Comparison of ENCODE assay signal across 8 cellular contexts in the genomic region with DNA sequence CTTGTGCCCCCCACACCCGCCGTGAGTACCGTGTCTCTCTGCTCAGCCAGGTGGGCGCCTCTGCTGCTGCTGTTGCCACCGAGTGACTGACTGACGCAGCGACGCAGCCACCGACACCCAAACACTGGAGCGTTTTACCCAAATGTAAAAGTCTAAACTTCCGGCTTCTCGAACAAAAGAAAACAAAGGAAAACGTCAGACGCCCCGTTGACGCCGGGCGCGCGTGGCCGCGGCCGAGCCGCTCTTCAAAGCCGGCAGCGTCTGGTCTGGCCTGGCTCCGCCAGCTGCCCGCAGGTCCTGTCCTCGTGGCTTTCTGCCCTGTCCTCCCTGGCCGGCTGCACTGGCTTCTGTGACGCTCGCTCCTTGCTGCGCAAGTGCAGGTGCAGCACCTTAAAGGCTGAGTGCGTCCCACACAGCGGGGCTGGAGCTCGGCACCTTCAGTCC. TPM values are rescaled to one million over a fixed set of nuclear protein-coding genes. Genes with fewer than 3 reads are reported as not detected.
A peak's percentile ranks its signal among the peaks of the same experiment; 100 is the strongest.
DNase-seq lines count a peak whose midpoint lies in the region; ATAC-seq, FAIRE-seq and TF ChIP-seq lines count a peak whose summit lies in the region.

No MANE protein-coding gene starts in this region.

- H3K27ac ChIP-seq in A549 = peak overlapping the region; percentile 60 to 85
- H3K27ac ChIP-seq in OCI-LY3 (ENCODE audit: low read length) = no peak overlapping the region
- peak overlapping the region; percentile 68 to 80 (median 74) for H3K27ac ChIP-seq in pancreas
- H3K27ac ChIP-seq in tibial nerve = peak overlapping the region in 3 of 4 donors; percentile 28 to 94 (median 72)

- TF ChIP-seq EP300 in A549 (IDR thresholded peaks at IDR 0.05) (no peak), tibial nerve (IDR thresholded peaks at IDR 0.05) (no peak)

- no peaks in the 10 kb centered on the region for H3K79me2 ChIP-seq in OCI-LY3 (ENCODE audit: low read length)

- 0 out of 3 replicates have a peak, but pooled peaks cover 3% of the 10 kb centered on the region for H3K4me1 ChIP-seq in A549
- peaks cover 3% of the 10 kb centered on the region; the same call in 1 of the 2 replicates for H3K4me1 ChIP-seq in OCI-LY3 (ENCODE audit: low read length)
- no peaks in the 10 kb centered on the region for H3K4me1 ChIP-seq in pancreas
- peaks cover 0 to 18% (median 6%) of the 10 kb centered on the region in 4 donors for H3K4me1 ChIP-seq in tibial nerve

- H3K9me3 ChIP-seq in A549 (no peaks in the 10 kb centered on the region), OCI-LY3 (ENCODE audit: insufficient read depth, low read length) (no peaks in the 10 kb centered on the region), pancreas (no peaks in the 10 kb centered on the region), tibial nerve (no peaks in the 10 kb centered on the region)

- no peak for TF ChIP-seq RAD21 in A549 (conservative IDR thresholded peaks at IDR 0.05 in 1 of 2, IDR thresholded peaks at IDR 0.05 in 1 of 2)

- TF ChIP-seq POLR2A in A549 (IDR thresholded peaks at IDR 0.05; ENCODE audit: low read length) = no peak
- TF ChIP-seq POLR2A in tibial nerve (IDR thresholded peaks at IDR 0.05) = no peak

- DNase-seq in A549 (ENCODE audit: low read depth in 1 of 2, low spot score in 1 of 2) (peak in 1 of 2 experiments; percentile 26), glomerular visceral epithelial cell (ENCODE audit: extremely low spot score) (peak; percentile 33), pancreas (peak; percentile 75 to 93 (median 80)), tibial nerve (ENCODE audit: low spot score in 2 of 2) (no peak)
- peak; percentile 87 for DNase-seq in activated effector memory CD4-positive, alpha-beta T cell treated with anti-CD3 and anti-CD28 coated beads, Interleukin-2, amount 50 U/mL, for 16 hours

- peak; percentile 36 to 56; a peak in 5 of 6 replicates for ATAC-seq in A549
- ATAC-seq in GM18867 (IDR thresholded peaks at IDR 0.05; ENCODE audit: unreplicated experiment) = peak; percentile 53
- peak; percentile 60 for ATAC-seq in HG03135 (IDR thresholded peaks at IDR 0.05; ENCODE audit: unreplicated experiment)
- peak; percentile 83 to 89 (median 88) for ATAC-seq in pancreas

- H3K36me3 ChIP-seq in OCI-LY3 (replicated peaks; ENCODE audit: low read depth, low read length) (no peaks in the 10 kb centered on the region), pancreas (no peaks in the 10 kb centered on the region), tibial nerve (no peaks in the 10 kb centered on the region)

- H3K9ac ChIP-seq in OCI-LY3 (ENCODE audit: low read length) = peak overlapping the region; percentile 40; the same call in 1 of the 2 replicates

- no peaks in the 10 kb centered on the region for H4K20me1 ChIP-seq in OCI-LY3 (ENCODE audit: insufficient read depth, low read length)

- H3K4me2 ChIP-seq in A549 (peak overlapping the region; percentile 86), OCI-LY3 (ENCODE audit: low read length) (peak overlapping the region; percentile 87)

- POLR2A ChIA-PET in A549 (lab: Yijun Ruan, JAX) = interaction anchor here (1.2 kb wide), 1 partner anchor 248 kb away, joined by 3 read pairs; no protein-coding TSS in a partner anchor

- CTCF ChIA-PET in A549 (lab: Yijun Ruan, JAX) = no interaction called here

- intact Hi-C loops in pancreas (cut with DNase I) = loop anchor here in 1 of 3 donors (10.0 kb wide), 1 partner anchor 259 kb away; no protein-coding TSS in a partner anchor

- H3K27me3 ChIP-seq in OCI-LY3 (ENCODE audit: low read depth, low read length) (peaks cover 27% of the 10 kb centered on the region), pancreas (no peaks in the 10 kb centered on the region), tibial nerve (peaks cover 0 to 43% of the 10 kb centered on the region in 2 donors)

- no peak for FAIRE-seq in A549 (lab: Jason Lieb, UNC)
- FAIRE-seq in pancreas (lab: Jason Lieb, UNC) = no peak

- TF ChIP-seq CTCF in A549 (IDR thresholded peaks at IDR 0.05) (no peak), OCI-LY3 (IDR thresholded peaks at IDR 0.05; ENCODE audit: low read depth, low read length) (no peak), pancreas (IDR thresholded peaks at IDR 0.05) (no peak), tibial nerve (IDR thresholded peaks at IDR 0.05) (no peak)

- peak overlapping the region; percentile 65; the same call in 1 of the 2 replicates for H2AFZ ChIP-seq in OCI-LY3 (ENCODE audit: low read depth, low read length)

- H3K4me3 ChIP-seq in A549 = peak overlapping the region; percentile 57
- peak overlapping the region; percentile 87 for H3K4me3 ChIP-seq in OCI-LY3 (ENCODE audit: low read length)
- H3K4me3 ChIP-seq in pancreas = peak overlapping the region; percentile 55 to 74 (median 63)
- peak overlapping the region; percentile 36 to 64 (median 59) for H3K4me3 ChIP-seq in tibial nerve

- WGBS in A549 (ENCODE audit: missing lambda C conversion rate) = 8% methylated on average over 28 of the region's 36 CpGs
- 0 to 1% methylated on average over 36 of the region's 36 CpGs for WGBS in pancreas, 2 donors
- WGBS in tibial nerve, 2 donors = 1 to 2% methylated on average over 12 to 36 of the region's 36 CpGs

TF ChIP-seq in A549, 52 proteins besides CTCF, POLR2A, EP300 and RAD21 (continues in another document):
- TF ChIP-seq TP53 (CRISPR knock-in tag; IDR thresholded peaks at IDR 0.05) = no peak
- no peak for TF ChIP-seq HEYL (CRISPR knock-in tag; IDR thresholded peaks at IDR 0.05)
- TF ChIP-seq JUNB (IDR thresholded peaks at IDR 0.05) = no peak
- TF ChIP-seq CHD4 (IDR thresholded peaks at IDR 0.05; ENCODE audit: borderline replicate concordance) = no peak
- no peak for TF ChIP-seq MYC (IDR thresholded peaks at IDR 0.05; ENCODE audit: borderline replicate concordance, low read length)
- no peak for TF ChIP-seq BHLHE40 (IDR thresholded peaks at IDR 0.05; ENCODE audit: low read depth, low read length)
- TF ChIP-seq HOXB5 (CRISPR knock-in tag; IDR thresholded peaks at IDR 0.05) = no peak
- TF ChIP-seq, protein P1, sequence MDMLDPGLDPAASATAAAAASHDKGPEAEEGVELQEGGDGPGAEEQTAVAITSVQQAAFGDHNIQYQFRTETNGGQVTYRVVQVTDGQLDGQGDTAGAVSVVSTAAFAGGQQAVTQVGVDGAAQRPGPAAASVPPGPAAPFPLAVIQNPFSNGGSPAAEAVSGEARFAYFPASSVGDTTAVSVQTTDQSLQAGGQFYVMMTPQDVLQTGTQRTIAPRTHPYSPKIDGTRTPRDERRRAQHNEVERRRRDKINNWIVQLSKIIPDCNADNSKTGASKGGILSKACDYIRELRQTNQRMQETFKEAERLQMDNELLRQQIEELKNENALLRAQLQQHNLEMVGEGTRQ (IDR thresholded peaks at IDR 0.05) = no peak
- TF ChIP-seq NR3C1 (IDR thresholded peaks at IDR 0.05) = no peak
- no peak for TF ChIP-seq RNF2 (IDR thresholded peaks at IDR 0.05; ENCODE audit: borderline replicate concordance, low read depth)
- no peak for TF ChIP-seq PHF8 (IDR thresholded peaks at IDR 0.05; ENCODE audit: borderline replicate concordance, low read depth)
- no peak for TF ChIP-seq RARB (CRISPR knock-in tag; IDR thresholded peaks at IDR 0.05)
- TF ChIP-seq, protein P2, sequence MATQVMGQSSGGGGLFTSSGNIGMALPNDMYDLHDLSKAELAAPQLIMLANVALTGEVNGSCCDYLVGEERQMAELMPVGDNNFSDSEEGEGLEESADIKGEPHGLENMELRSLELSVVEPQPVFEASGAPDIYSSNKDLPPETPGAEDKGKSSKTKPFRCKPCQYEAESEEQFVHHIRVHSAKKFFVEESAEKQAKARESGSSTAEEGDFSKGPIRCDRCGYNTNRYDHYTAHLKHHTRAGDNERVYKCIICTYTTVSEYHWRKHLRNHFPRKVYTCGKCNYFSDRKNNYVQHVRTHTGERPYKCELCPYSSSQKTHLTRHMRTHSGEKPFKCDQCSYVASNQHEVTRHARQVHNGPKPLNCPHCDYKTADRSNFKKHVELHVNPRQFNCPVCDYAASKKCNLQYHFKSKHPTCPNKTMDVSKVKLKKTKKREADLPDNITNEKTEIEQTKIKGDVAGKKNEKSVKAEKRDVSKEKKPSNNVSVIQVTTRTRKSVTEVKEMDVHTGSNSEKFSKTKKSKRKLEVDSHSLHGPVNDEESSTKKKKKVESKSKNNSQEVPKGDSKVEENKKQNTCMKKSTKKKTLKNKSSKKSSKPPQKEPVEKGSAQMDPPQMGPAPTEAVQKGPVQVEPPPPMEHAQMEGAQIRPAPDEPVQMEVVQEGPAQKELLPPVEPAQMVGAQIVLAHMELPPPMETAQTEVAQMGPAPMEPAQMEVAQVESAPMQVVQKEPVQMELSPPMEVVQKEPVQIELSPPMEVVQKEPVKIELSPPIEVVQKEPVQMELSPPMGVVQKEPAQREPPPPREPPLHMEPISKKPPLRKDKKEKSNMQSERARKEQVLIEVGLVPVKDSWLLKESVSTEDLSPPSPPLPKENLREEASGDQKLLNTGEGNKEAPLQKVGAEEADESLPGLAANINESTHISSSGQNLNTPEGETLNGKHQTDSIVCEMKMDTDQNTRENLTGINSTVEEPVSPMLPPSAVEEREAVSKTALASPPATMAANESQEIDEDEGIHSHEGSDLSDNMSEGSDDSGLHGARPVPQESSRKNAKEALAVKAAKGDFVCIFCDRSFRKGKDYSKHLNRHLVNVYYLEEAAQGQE (IDR thresholded peaks at IDR 0.05) = no peak
- no peak for TF ChIP-seq JUN (IDR thresholded peaks at IDR 0.05)
- no peak for TF ChIP-seq RFX5 (IDR thresholded peaks at IDR 0.05)
- no peak for TF ChIP-seq CHD2 (IDR thresholded peaks at IDR 0.05; ENCODE audit: low read length, partially characterized antibody)

RNA-seq across cellular contexts. Expression of a gene that starts 41.4 kb away (rescaled TPM):
- polyA plus RNA-seq in A549 (2011; rRNA removed) = 171 and 175 TPM in 2 replicates
- polyA plus RNA-seq in A549 (2012; cell fraction: cytosol; rRNA removed) = 242 and 287 TPM in 2 replicates
- polyA plus RNA-seq in A549 (2012; cell fraction: nucleus; rRNA removed) = 283 and 294 TPM in 2 replicates
- polyA plus RNA-seq in A549 (2017; fragmentation: RNase III; extraction: RNeasy Plus Mini Kit Qiagen cat#74134 plus additional on column Dnase treatment) = 169 to 194 TPM (median 173 TPM) in 3 replicates
- 233 and 279 TPM in 2 replicates for polyA minus RNA-seq in A549 (2011; rRNA and poly(A)+ RNA removed)
- 10 to 100 TPM; 40.4 to 63.0 (median 53.2) TPM for total RNA-seq in pancreas
- polyA plus RNA-seq in pancreas = 10 to 100 TPM; 39.5 to 60.0 TPM
- total RNA-seq in tibial nerve = 100 to 1,000 TPM in 1 of 4 donors, 10 to 100 TPM in 3; 68.8 to 102 (median 84.4) TPM

RNA-seq across cellular contexts. Expression of a gene that starts 58.9 kb away (rescaled TPM):
- polyA plus RNA-seq in A549 (2011; rRNA removed) (0.05 TPM in 1 of 2 replicates, not detected in the other), A549 (2017; fragmentation: RNase III; extraction: RNeasy Plus Mini Kit Qiagen cat#74134 plus additional on column Dnase treatment) (0.03 to 0.06 TPM (median 0.05 TPM) in 3 replicates), pancreas (not detected)
- 0.01 and 0.04 TPM in 2 replicates for polyA plus RNA-seq in A549 (2012; cell fraction: cytosol; rRNA removed)
- 0.06 and 0.07 TPM in 2 replicates for polyA plus RNA-seq in A549 (2012; cell fraction: nucleus; rRNA removed)
- 0.15 and 0.29 TPM in 2 replicates for polyA minus RNA-seq in A549 (2011; rRNA and poly(A)+ RNA removed)
- total RNA-seq in pancreas (not detected), tibial nerve (under 1 TPM in 2 of 4 donors, not detected in 2; 0.20 to 0.90 TPM)

Comparison
In these comparisons a context has a peak if more than half of its experiments do, and no peak if none do; other contexts are left out.
1. DNase-seq: peak in activated effector memory CD4-positive, alpha-beta T cell treated with anti-CD3 and anti-CD28 coated beads, Interleukin-2, amount 50 U/mL, for 16 hours (single experiment), glomerular visceral epithelial cell (single experiment) and pancreas (6 of 6); none in tibial nerve (0 of 2).
2. Peak in every context shown above with its lines, with median percentiles within 50 percentile points of each other: ATAC-seq and H3K4me3 ChIP-seq.